Comparison of ENCODE assay signal across 15 cellular contexts in genomic region chr18:64992654-64993053, GRCh38.
DNase-seq lines count a peak whose midpoint lies in the region; ATAC-seq and TF ChIP-seq lines count a peak whose summit lies in the region.
"Had no signal": no experiment of that assay in that cellular context is flagged by ENCODE, and none has a peak within 500 bp of the region (broad histone marks: within the 10 kb centered on the region; RNA-seq: fewer than 3 reads in every experiment).

No MANE protein-coding gene starts in this region.

- ATAC-seq in heart right ventricle = peak; percentile 65 to 93 (median 87)

- H3K4me1 ChIP-seq in adrenal gland (replicated peaks in 1 of 2) (peaks cover 0 to 5% of the 10 kb centered on the region in 2 donors), heart right ventricle (peaks cover 0 to 17% (median under 1%) of the 10 kb centered on the region in 9 donors), right atrium auricular region (peaks cover 0 to 3% of the 10 kb centered on the region in 2 donors), neuronal stem cell (ENCODE audit: control insufficient read depth in 2 of 2, insufficient read depth in 1 of 2, low read depth in 1 of 2, low read length in 2 of 2) (peaks cover 0 to 2% of the 10 kb centered on the region in 2 donors)
- H3K4me1 ChIP-seq: BE2C, HAP-1 had no signal

- DNase-seq in adrenal gland (peak in 5 of 7 donors; percentile 40 to 66 (median 57)), heart right ventricle (no peak), right atrium auricular region (ENCODE audit: low spot score) (no peak), NCI-H524 treated with DMSO at 0.1 percent for 48 hours (lab: John Stamatoyannopoulos, UW) (no peak), neuronal stem cell (ENCODE audit: low spot score) (no peak)
- DNase-seq in activated CD4-positive, alpha-beta T cell treated with anti-CD3 and anti-CD28 coated beads for 48 hours = no peak
- DNase-seq: ACHN; BE2C; C1 segment of cervical spinal cord; CD4-positive, alpha-beta T cell; DMS153; DMS79; GDM1; GM23248 had no signal

- H3K9me3 ChIP-seq in adrenal gland (replicated peaks in 1 of 3) (no peaks in the 10 kb centered on the region), heart right ventricle (no peaks in the 10 kb centered on the region), right atrium auricular region (no peaks in the 10 kb centered on the region), neuronal stem cell (replicated peaks in 1 of 2; ENCODE audit: control insufficient read depth in 2 of 2, insufficient read depth in 1 of 2, low read depth in 1 of 2, low read length in 2 of 2) (no peaks in the 10 kb centered on the region)
- H3K9me3 ChIP-seq: BE2C, HAP-1 had no signal

- H3K27me3 ChIP-seq in adrenal gland = no peaks in the 10 kb centered on the region
- no peaks in the 10 kb centered on the region for H3K27me3 ChIP-seq in heart right ventricle
- no peaks in the 10 kb centered on the region for H3K27me3 ChIP-seq in right atrium auricular region
- no peaks in the 10 kb centered on the region for H3K27me3 ChIP-seq in neuronal stem cell (ENCODE audit: control insufficient read depth in 3 of 3, insufficient read depth in 3 of 3, low read depth in 1 of 3, low read length in 3 of 3)
- H3K27me3 ChIP-seq: BE2C had no signal

- H3K14ac ChIP-seq in neuronal stem cell (ENCODE audit: low read length) = no peak overlapping the region

- H3K18ac ChIP-seq in neuronal stem cell (ENCODE audit: low read length) = no peak overlapping the region

- no peak overlapping the region for H4K91ac ChIP-seq in neuronal stem cell (ENCODE audit: low read depth, low read length, poor library complexity)

- TF ChIP-seq POLR2A in adrenal gland (IDR thresholded peaks at IDR 0.05) = peak in 1 of 2 donors; percentile 48

- no peak overlapping the region for H2AFZ ChIP-seq in neuronal stem cell (ENCODE audit: low read length)
- H2AFZ ChIP-seq: GM23248 had no signal

- no peak overlapping the region for H2BK120ac ChIP-seq in neuronal stem cell (ENCODE audit: low read depth, low read length)

- no peak overlapping the region for H2BK5ac ChIP-seq in neuronal stem cell (ENCODE audit: low read length)

- H3K4me3 ChIP-seq in adrenal gland (peak overlapping the region in 1 of 4 donors; percentile 35), heart right ventricle (peak overlapping the region in 9 of 10 donors; percentile 1 to 48 (median 38)), right atrium auricular region (peak overlapping the region; percentile 26 to 32), neuronal stem cell (ENCODE audit: low read length in 2 of 2) (no peak overlapping the region)
- H3K4me3 ChIP-seq: GM23248, HAP-1 had no signal

- peak overlapping the region in 3 of 5 donors; percentile 30 to 76 (median 70) for H3K27ac ChIP-seq in adrenal gland
- peak overlapping the region; percentile 8 to 73 (median 48) for H3K27ac ChIP-seq in heart right ventricle
- peak overlapping the region; percentile 43 to 82 for H3K27ac ChIP-seq in right atrium auricular region
- H3K27ac ChIP-seq in neuronal stem cell (replicated peaks; ENCODE audit: low read length) = no peak overlapping the region
- H3K27ac ChIP-seq: GM23248 had no signal

- H3K36me3 ChIP-seq in adrenal gland (replicated peaks in 1 of 2) = no peaks in the 10 kb centered on the region
- H3K36me3 ChIP-seq in heart right ventricle = no peaks in the 10 kb centered on the region
- H3K36me3 ChIP-seq in right atrium auricular region = no peaks in the 10 kb centered on the region
- no peaks in the 10 kb centered on the region for H3K36me3 ChIP-seq in neuronal stem cell (replicated peaks in 1 of 2; ENCODE audit: control insufficient read depth in 2 of 2, insufficient read depth in 2 of 2, low read length in 2 of 2)
- H3K36me3 ChIP-seq: BE2C, HAP-1 had no signal

- intact Hi-C loops in adrenal gland (cut with DNase I) (no loop called here), heart right ventricle (cut with DNase I) (loop anchor here in 1 of 10 donors (10.0 kb wide), 1 partner anchor 62 kb away; no protein-coding TSS in a partner anchor)

- no peak overlapping the region for H2AK5ac ChIP-seq in neuronal stem cell (ENCODE audit: low read depth, low read length)

- no peaks in the 10 kb centered on the region for H3K79me1 ChIP-seq in neuronal stem cell (ENCODE audit: low read depth, low read length)

- H4K8ac ChIP-seq in neuronal stem cell (ENCODE audit: low read depth, low read length) = no peak overlapping the region

- H2BK15ac ChIP-seq in neuronal stem cell (ENCODE audit: low read length) = no peak overlapping the region

- TF ChIP-seq CTCF in adrenal gland (IDR thresholded peaks at IDR 0.05) (no peak), heart right ventricle (IDR thresholded peaks at IDR 0.05) (no peak), right atrium auricular region (IDR thresholded peaks at IDR 0.05) (no peak)

- no peak overlapping the region for H3K4ac ChIP-seq in neuronal stem cell (ENCODE audit: low read length)

- no peak overlapping the region for H2BK12ac ChIP-seq in neuronal stem cell (ENCODE audit: low read length)

- no peak overlapping the region for H3K23ac ChIP-seq in neuronal stem cell (ENCODE audit: low read depth, low read length, poor library complexity)

- H3K4me2 ChIP-seq in neuronal stem cell (ENCODE audit: insufficient read depth, low read length, poor library complexity, severe bottlenecking) = no peak overlapping the region

- H3K9ac ChIP-seq in neuronal stem cell (ENCODE audit: low read depth, low read length, poor library complexity) = no peak overlapping the region
- H3K9ac ChIP-seq: GM23248 had no signal

- WGBS in adrenal gland, 4 donors = 43 to 68% (median 46%) methylated on average over 1 of the region's 1 CpG
- 41 to 48% methylated on average over 1 of the region's 1 CpG for WGBS in heart right ventricle, 2 donors
- WGBS in neuronal stem cell (ENCODE audit: extremely low coverage in 2 of 2, insufficient read length in 2 of 2, insufficient replicate concordance in 1 of 2), 2 donors = no CpG with 5 or more reads among the region's 1 CpG

Comparison
In these comparisons a context has a peak if more than half of its experiments do, and no peak if none do; other contexts are left out.
1. DNase-seq: peak in adrenal gland (5 of 7); none in heart right ventricle (0 of 2), right atrium auricular region (single experiment), activated CD4-positive, alpha-beta T cell treated with anti-CD3 and anti-CD28 coated beads for 48 hours (single experiment), NCI-H524 treated with DMSO at 0.1 percent for 48 hours (single experiment) and neuronal stem cell (single experiment).
2. H3K4me3 ChIP-seq: peak in heart right ventricle (9 of 10) and right atrium auricular region (2 of 2); none in neuronal stem cell (0 of 2).